ENCODE assay signal across 27 cellular contexts in genomic region chr2:109347626-109348025, GRCh38.
"Had no signal": no experiment of that assay in that cellular context is flagged by ENCODE, and none has a peak within 500 bp of the region (broad histone marks: within the 10 kb centered on the region; RNA-seq: fewer than 3 reads in every experiment).

No MANE protein-coding gene starts in this region.

- H3K27me3 Mint-ChIP-seq: stimulated activated naive CD8-positive, alpha-beta T cell treated with anti-CD3 and anti-CD28 coated beads, Interleukin-15, amount 100 ng/mL, for 72 hours had no signal

- ATAC-seq: activated naive CD4-positive, alpha-beta T cell treated with anti-CD3 and anti-CD28 coated beads, Interleukin-2, amount 50 U/mL, for 72 hours; activated T-cell treated with anti-CD3 and anti-CD28 coated beads, Interleukin-2, amount 50 U/mL, for 72 hours; esophagus mucosa; foreskin keratinocyte; heart right ventricle; natural killer cell; sciatic nerve; stimulated activated effector memory CD8-positive, alpha-beta T cell treated with anti-CD3 and anti-CD28 coated beads, Interleukin-12 subunit alpha, Interleukin-12 subunit beta, amount 100 ng/mL, for 72 hours; stimulated activated naive CD8-positive, alpha-beta T cell treated with anti-CD3 and anti-CD28 coated beads, Interleukin-15, amount 100 ng/mL, for 72 hours had no signal

- H3K9ac ChIP-seq: neural progenitor cell had no signal

- H3K36me3 ChIP-seq: heart right ventricle, neural progenitor cell, thyroid gland, upper lobe of left lung had no signal

- H3K4me3 ChIP-seq: heart right ventricle, neural progenitor cell, skin epidermis, thyroid gland, upper lobe of left lung had no signal

- H3K4me3 Mint-ChIP-seq: activated T-cell treated with anti-CD3 and anti-CD28 coated beads, Interleukin-2, amount 50 U/mL, for 72 hours; dendritic cell treated with granulocyte-macrophage colony-stimulating factor and Interleukin-4, amounts not matched to agents 40 ng/mL and 50 ng/mL, for 4 days; endodermal cell; neural progenitor cell; stimulated activated effector memory CD8-positive, alpha-beta T cell treated with anti-CD3 and anti-CD28 coated beads, Interleukin-12 subunit alpha, Interleukin-12 subunit beta, amount 100 ng/mL, for 72 hours; stimulated activated naive CD8-positive, alpha-beta T cell treated with anti-CD3 and anti-CD28 coated beads, Interleukin-15, amount 100 ng/mL, for 72 hours; T-helper 1 cell treated with Interleukin-12 subunit alpha and Interleukin-12 subunit beta and Interleukin-4 antibody, amounts not matched to agents 30 μg/mL and 1 μg/mL, for 36 hours had no signal

- H3K27ac Mint-ChIP-seq: activated T-cell treated with anti-CD3 and anti-CD28 coated beads, Interleukin-2, amount 50 U/mL, for 72 hours; dendritic cell treated with granulocyte-macrophage colony-stimulating factor and Interleukin-4, amounts not matched to agents 40 ng/mL and 50 ng/mL, for 4 days; endodermal cell; neural progenitor cell; T-helper 1 cell treated with Interleukin-12 subunit alpha and Interleukin-12 subunit beta and Interleukin-4 antibody, amounts not matched to agents 30 μg/mL and 1 μg/mL, for 36 hours had no signal

- DNase-seq: activated CD4-positive, alpha-beta T cell treated with anti-CD3 and anti-CD28 coated beads for 4 hours; activated CD4-positive, alpha-beta T cell treated with anti-CD3 and anti-CD28 coated beads, Interleukin-2, amount 50 U/mL, for 4 hours; activated naive CD4-positive, alpha-beta T cell; activated T-cell treated with anti-CD3 and anti-CD28 coated beads for 4 hours; activated T-cell treated with anti-CD3 and anti-CD28 coated beads, Interleukin-2, amount 50 U/mL, for 72 hours; central memory CD4-positive, alpha-beta T cell; endodermal cell; foreskin keratinocyte; heart right ventricle; midbrain; natural killer cell; stimulated activated CD4-positive, alpha-beta T cell treated with anti-CD3 and anti-CD28 coated beads, Interleukin-12 subunit alpha, Interleukin-12 subunit beta, amount 100 ng/mL, for 4 hours; stimulated activated CD4-positive, alpha-beta T cell treated with anti-CD3 and anti-CD28 coated beads, Interleukin-4, amount 100 ng/mL, for 24 hours; stimulated activated naive CD8-positive, alpha-beta T cell treated with anti-CD3 and anti-CD28 coated beads, Interleukin-15, amount 100 ng/mL, for 72 hours; substantia nigra; T-helper 9 cell; thyroid gland had no signal

- H3K9me3 Mint-ChIP-seq: activated naive CD4-positive, alpha-beta T cell treated with anti-CD3 and anti-CD28 coated beads, Interleukin-2, amount 50 U/mL, for 72 hours; activated T-cell treated with anti-CD3 and anti-CD28 coated beads, Interleukin-2, amount 50 U/mL, for 72 hours; dendritic cell treated with granulocyte-macrophage colony-stimulating factor and Interleukin-4, amounts not matched to agents 40 ng/mL and 50 ng/mL, for 4 days; endodermal cell; natural killer cell; neural progenitor cell; stimulated activated effector memory CD8-positive, alpha-beta T cell treated with anti-CD3 and anti-CD28 coated beads, Interleukin-12 subunit alpha, Interleukin-12 subunit beta, amount 100 ng/mL, for 72 hours; stimulated activated naive CD8-positive, alpha-beta T cell treated with anti-CD3 and anti-CD28 coated beads, Interleukin-15, amount 100 ng/mL, for 72 hours; T-helper 1 cell treated with Interleukin-12 subunit alpha and Interleukin-12 subunit beta and Interleukin-4 antibody, amounts not matched to agents 30 μg/mL and 1 μg/mL, for 36 hours had no signal

- H3K4me1 Mint-ChIP-seq: endodermal cell had no signal

- H3K9me3 ChIP-seq: heart right ventricle, thyroid gland, upper lobe of left lung had no signal

- H3K36me3 Mint-ChIP-seq: activated naive CD4-positive, alpha-beta T cell treated with anti-CD3 and anti-CD28 coated beads, Interleukin-2, amount 50 U/mL, for 72 hours; natural killer cell; neural progenitor cell; stimulated activated effector memory CD8-positive, alpha-beta T cell treated with anti-CD3 and anti-CD28 coated beads, Interleukin-12 subunit alpha, Interleukin-12 subunit beta, amount 100 ng/mL, for 72 hours had no signal

- H3K4me2 ChIP-seq: neural progenitor cell had no signal

- H3K27me3 ChIP-seq: heart right ventricle, neural progenitor cell, thyroid gland, upper lobe of left lung had no signal

- H3K27ac ChIP-seq: foreskin keratinocyte, neural progenitor cell, thyroid gland, upper lobe of left lung, VCaP had no signal
